ENCODE assay signal across 5 cellular contexts in genomic region chr1:161605024-161605423, GRCh38. TPM values are rescaled to one million over a fixed set of nuclear protein-coding genes. Genes with fewer than 3 reads are reported as not detected.
"Had no signal": no experiment of that assay in that cellular context is flagged by ENCODE, and none has a peak within 500 bp of the region (broad histone marks: within the 10 kb centered on the region; RNA-seq: fewer than 3 reads in every experiment).

No MANE protein-coding gene starts in this region.

RNA-seq across cellular contexts. Expression of gene FCGR3B, which starts 26.0 kb away (rescaled TPM):
- total RNA-seq: GM23248, H1, HFFc6, HT1080, IMR-90 had no signal
- polyA plus RNA-seq: GM23248, H1, IMR-90 had no signal

RNA-seq across cellular contexts. Expression of gene FCGR3A, which starts 55.4 kb away (rescaled TPM):
- total RNA-seq: GM23248, H1, HFFc6, HT1080, IMR-90 had no signal
- polyA plus RNA-seq: GM23248, H1, IMR-90 had no signal

RNA-seq across cellular contexts. Expression of gene FCGR2B, which starts 57.9 kb away (rescaled TPM):
- total RNA-seq: GM23248, H1, HFFc6, IMR-90 had no signal
- polyA plus RNA-seq: GM23248, IMR-90 had no signal
